Comparison of ENCODE assay signal across 8 cellular contexts in the genomic region with DNA sequence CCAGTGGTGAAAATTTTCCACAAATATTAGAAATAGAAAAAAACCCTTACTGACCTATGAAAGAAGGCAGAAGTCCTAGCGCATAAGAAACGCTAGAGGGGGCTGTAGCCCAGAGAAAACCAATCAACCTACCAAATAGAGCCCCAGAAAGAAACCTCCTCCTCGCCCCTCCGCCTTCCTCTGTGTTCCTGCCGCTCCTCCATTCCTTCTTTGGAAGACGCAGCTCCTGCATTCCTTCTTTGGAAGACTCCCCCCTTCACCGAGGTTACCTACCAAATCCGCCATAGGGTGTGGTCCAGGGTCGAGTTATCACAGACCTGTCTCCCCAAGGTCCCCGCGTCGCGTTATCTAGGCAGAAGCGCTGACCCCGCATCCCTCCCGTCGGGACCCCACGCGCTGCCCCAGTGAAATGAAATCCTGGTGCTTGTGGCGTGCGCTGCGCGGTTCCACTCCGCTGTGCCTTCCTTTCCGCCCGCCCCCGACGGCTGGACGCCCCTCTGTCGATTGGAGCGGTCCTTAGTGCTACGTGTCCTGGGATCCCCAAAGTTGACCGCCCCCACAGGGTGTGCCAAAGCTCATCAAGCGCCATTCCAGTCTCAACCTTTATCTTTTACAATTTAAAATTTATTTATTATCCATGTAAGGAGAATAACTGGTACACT. TPM values are rescaled to one million over a fixed set of nuclear protein-coding genes. Genes with fewer than 3 reads are reported as not detected.
DNase-seq lines count a peak whose midpoint lies in the region; ATAC-seq and TF ChIP-seq lines count a peak whose summit lies in the region.

No MANE protein-coding gene starts in this region.

- H3K27ac ChIP-seq in SU-DHL-6 (ENCODE audit: low read depth, low read length) (no peak overlapping the region), right cardiac atrium (ENCODE audit: low read length) (no peak overlapping the region), psoas muscle (no peak overlapping the region)

- H3K9ac ChIP-seq in Loucy (ENCODE audit: low read depth, low read length, poor library complexity, severe bottlenecking) (no peak overlapping the region), SU-DHL-6 (ENCODE audit: low read length) (no peak overlapping the region)

- 2% methylated on average over 34 of the region's 34 CpGs for WGBS in right cardiac atrium
- 0 to 2% (median 1%) methylated on average over 34 of the region's 34 CpGs for WGBS in psoas muscle, 3 donors

- TF ChIP-seq CTCF in Loucy (conservative IDR thresholded peaks at IDR 0.05; ENCODE audit: low read length) (peak; percentile 80), SU-DHL-6 (IDR thresholded peaks at IDR 0.05; ENCODE audit: insufficient read depth, low read length, poor library complexity, severe bottlenecking) (peak; percentile 85), psoas muscle (IDR thresholded peaks at IDR 0.05) (peak; percentile 49)

- no peaks in the 10 kb centered on the region for H4K20me1 ChIP-seq in Loucy (ENCODE audit: insufficient read depth, low read length, poor library complexity, severe bottlenecking)
- H4K20me1 ChIP-seq in SU-DHL-6 (ENCODE audit: low read depth, low read length) = no peaks in the 10 kb centered on the region

- H3K36me3 ChIP-seq in Loucy (ENCODE audit: insufficient read depth, low read length) (no peaks in the 10 kb centered on the region), SU-DHL-6 (ENCODE audit: low read length) (no peaks in the 10 kb centered on the region), psoas muscle (ENCODE audit: insufficient read depth in 1 of 2, low read depth in 1 of 2) (no peaks in the 10 kb centered on the region)

- H3K9me3 ChIP-seq in Loucy (ENCODE audit: insufficient read depth, low read depth, low read length) = no peaks in the 10 kb centered on the region
- H3K9me3 ChIP-seq in SU-DHL-6 (ENCODE audit: insufficient read depth, low read length) = no peaks in the 10 kb centered on the region
- H3K9me3 ChIP-seq in right cardiac atrium (ENCODE audit: control insufficient read depth, low read length) = no peaks in the 10 kb centered on the region
- peaks cover 6% of the 10 kb centered on the region for H3K9me3 ChIP-seq in psoas muscle

- H3K4me1 ChIP-seq in Loucy (ENCODE audit: insufficient read depth, low read length, poor library complexity, severe bottlenecking) (no peaks in the 10 kb centered on the region), right cardiac atrium (ENCODE audit: control insufficient read depth, insufficient read depth, low read length) (no peaks in the 10 kb centered on the region), psoas muscle (no peaks in the 10 kb centered on the region)

- H3F3A ChIP-seq in Loucy (ENCODE audit: low read depth) (no peaks in the 10 kb centered on the region), SU-DHL-6 (ENCODE audit: insufficient read depth) (no peaks in the 10 kb centered on the region)

- peak; percentile 77 for DNase-seq in EH (ENCODE audit: low read depth)
- peak in 52 of 58 donors; percentile 2 to 77 (median 40) for DNase-seq in anterior cingulate cortex (lab: John Stamatoyannopoulos, UW)
- DNase-seq in right cardiac atrium = peak; percentile 28 to 52 (median 51)
- peak in 1 of 2 donors; percentile 27 for DNase-seq in psoas muscle

- intact Hi-C loops in right cardiac atrium (cut with DNase I) = no loop called here
- intact Hi-C loops in psoas muscle (cut with DNase I) = loop anchor here in 1 of 2 donors (5.0 kb wide), 1 partner anchor 39 kb away; no protein-coding TSS in a partner anchor

- H3K4me2 ChIP-seq in Loucy (ENCODE audit: low read depth, low read length, poor library complexity, severe bottlenecking) (no peak overlapping the region), SU-DHL-6 (ENCODE audit: low read depth, low read length, poor library complexity, severe bottlenecking) (peak overlapping the region; percentile 6)

- ATAC-seq in right cardiac atrium (peak; percentile 55 to 76), psoas muscle (no peak), GM18511 (IDR thresholded peaks at IDR 0.05; ENCODE audit: unreplicated experiment) (no peak), HG03432 (IDR thresholded peaks at IDR 0.05; ENCODE audit: unreplicated experiment) (no peak)

- H3K9me2 ChIP-seq in Loucy (replicated peaks; ENCODE audit: low read depth, low read length) = no peaks in the 10 kb centered on the region
- no peaks in the 10 kb centered on the region for H3K9me2 ChIP-seq in SU-DHL-6 (replicated peaks; ENCODE audit: insufficient read depth, low read length)

- H2AFZ ChIP-seq in Loucy (ENCODE audit: low read length) (no peak overlapping the region), SU-DHL-6 (ENCODE audit: low read depth, low read length, severe bottlenecking) (no peak overlapping the region)

- H3K27me3 ChIP-seq in Loucy (ENCODE audit: insufficient read depth, low read length, poor library complexity, severe bottlenecking) = no peaks in the 10 kb centered on the region
- H3K27me3 ChIP-seq in SU-DHL-6 (ENCODE audit: low read length) = no peaks in the 10 kb centered on the region; the same call in 1 of the 2 replicates
- no peaks in the 10 kb centered on the region for H3K27me3 ChIP-seq in right cardiac atrium (ENCODE audit: control insufficient read depth, insufficient read depth)
- peaks cover 4 to 58% (median 7%) of the 10 kb centered on the region in 3 donors for H3K27me3 ChIP-seq in psoas muscle (ENCODE audit: insufficient read depth in 3 of 3, low read length in 2 of 3)

- H3K4me3 ChIP-seq in Loucy (ENCODE audit: low read length, poor library complexity, severe bottlenecking) = no peak overlapping the region
- H3K4me3 ChIP-seq in SU-DHL-6 (ENCODE audit: insufficient read depth, low read length, poor library complexity, severe bottlenecking) = no peak overlapping the region
- H3K4me3 ChIP-seq in right cardiac atrium (ENCODE audit: low read length) = peak overlapping the region; percentile 23
- peak overlapping the region; percentile 44 for H3K4me3 ChIP-seq in psoas muscle

- no peaks in the 10 kb centered on the region for H3K79me2 ChIP-seq in Loucy (ENCODE audit: insufficient read depth, low read length)
- H3K79me2 ChIP-seq in SU-DHL-6 (ENCODE audit: insufficient read depth, low read length) = no peaks in the 10 kb centered on the region

RNA-seq across cellular contexts. Expression of a gene that starts 12.9 kb away (rescaled TPM):
- total RNA-seq in right cardiac atrium (10 to 100 TPM; 15.7 to 30.1 (median 24.8) TPM), psoas muscle (10 to 100 TPM; 28.9 to 44.2 (median 33.7) TPM)
- polyA plus RNA-seq in right cardiac atrium (70.9 TPM), psoas muscle (100 to 1,000 TPM; 104 to 120 (median 108) TPM)

RNA-seq across cellular contexts. Expression of a gene that starts 31.1 kb away (rescaled TPM):
- total RNA-seq in right cardiac atrium (10 to 100 TPM in 3 of 4 donors, 1 to 10 TPM in 1; 9.6 to 12.1 (median 10.7) TPM), psoas muscle (10 to 100 TPM in 2 of 4 donors, 1 to 10 TPM in 2; 7.4 to 16.7 (median 10.0) TPM)
- polyA plus RNA-seq in right cardiac atrium (6.9 TPM), psoas muscle (10 to 100 TPM in 2 of 3 donors, 1 to 10 TPM in 1; 8.9 to 20.9 (median 11.4) TPM)

Comparison
In these comparisons a context has a peak if more than half of its experiments do, and no peak if none do; other contexts are left out.
1. H3K4me3 ChIP-seq: peak in right cardiac atrium (single experiment) and psoas muscle (single experiment); none in Loucy (single experiment) and SU-DHL-6 (single experiment).
2. ATAC-seq: peak in right cardiac atrium (2 of 2); none in psoas muscle (0 of 4), GM18511 (single experiment) and HG03432 (single experiment).
3. Peak in every context shown above with its lines, with median percentiles within 50 percentile points of each other: CTCF ChIP-seq.